ENCODE assay signal across 27 cellular contexts in genomic region chr2:130915149-130915548, GRCh38.
"Had no signal": no experiment of that assay in that cellular context is flagged by ENCODE, and none has a peak within 500 bp of the region (broad histone marks: within the 10 kb centered on the region; RNA-seq: fewer than 3 reads in every experiment).

No MANE protein-coding gene starts in this region.

- H3K9me3 ChIP-seq: adrenal gland, body of pancreas, esophagus muscularis mucosa, ovary, right lobe of liver, tibial artery had no signal

- H3K4me3 ChIP-seq: adrenal gland, body of pancreas, coronary artery, dorsolateral prefrontal cortex, esophagus muscularis mucosa, ovary, right lobe of liver, tibial artery had no signal

- H3K27me3 ChIP-seq: body of pancreas, ovary, right lobe of liver had no signal

- DNase-seq: activated CD4-positive, alpha-beta T cell treated with anti-CD3 and anti-CD28 coated beads for 48 hours; activated CD4-positive, alpha-beta T cell treated with anti-CD3 and anti-CD28 coated beads, Interleukin-2, amount 50 U/mL, for 48 hours; activated CD8-positive, alpha-beta memory T cell treated with anti-CD3 and anti-CD28 coated beads for 24 hours; activated effector memory CD4-positive, alpha-beta T cell treated with Interleukin-2 at 50 U/mL for 16 hours; activated naive CD4-positive, alpha-beta T cell treated with anti-CD3 and anti-CD28 coated beads for 36 hours; activated naive CD8-positive, alpha-beta T cell treated with anti-CD3 and anti-CD28 coated beads for 36 hours; adrenal gland; aorta; body of pancreas; dorsolateral prefrontal cortex; effector memory CD4-positive, alpha-beta T cell; glutamatergic neuron; islet precursor cell; left cardiac atrium; left ventricle myocardium superior; naive thymus-derived CD4-positive, alpha-beta T cell; ovary; right lobe of liver; stimulated activated CD4-positive, alpha-beta T cell treated with anti-CD3 and anti-CD28 coated beads, Interleukin-12 subunit alpha, Interleukin-12 subunit beta, amount 100 ng/mL, for 4 hours; stimulated activated CD4-positive, alpha-beta T cell treated with anti-CD3 and anti-CD28 coated beads, Interleukin-4, amount 100 ng/mL, for 1 hour; T-helper 9 cell; tibial artery; WERI-Rb-1 had no signal

- H3K36me3 ChIP-seq: adrenal gland, esophagus muscularis mucosa, ovary, right lobe of liver, tibial artery, WERI-Rb-1 had no signal

- FAIRE-seq: frontal cortex had no signal

- H3K27ac ChIP-seq: adrenal gland, body of pancreas, coronary artery, esophagus muscularis mucosa, ovary, right lobe of liver, tibial artery, WERI-Rb-1 had no signal

- H3K4me1 ChIP-seq: adrenal gland, esophagus muscularis mucosa, right lobe of liver, tibial artery had no signal

- ATAC-seq: activated CD4-positive, CD25-positive, alpha-beta regulatory T cell treated with anti-CD3 and anti-CD28 coated beads, Interleukin-2, amount 50 U/mL, for 24 hours; body of pancreas; left cardiac atrium; left ventricle myocardium superior; naive thymus-derived CD4-positive, alpha-beta T cell; right lobe of liver had no signal
